Comparison of ENCODE assay signal across 15 cellular contexts in genomic region chr7:46969303-46970130, GRCh38.
DNase-seq lines count a peak whose midpoint lies in the region; ATAC-seq and TF ChIP-seq lines count a peak whose summit lies in the region.
"Had no signal": no experiment of that assay in that cellular context is flagged by ENCODE, and none has a peak within 500 bp of the region (broad histone marks: within the 10 kb centered on the region; RNA-seq: fewer than 3 reads in every experiment).

No MANE protein-coding gene starts in this region.

- H3K4me1 Mint-ChIP-seq in chondrocyte (ENCODE audit: low read depth) = peaks cover 7% of the 10 kb centered on the region
- H3K4me1 Mint-ChIP-seq: activated CD4-positive, alpha-beta memory T cell treated with anti-CD3 and anti-CD28 coated beads, Interleukin-2, amount 10 ng/mL, durations not matched to agents 7 days and 5 days had no signal

- H3K27ac Mint-ChIP-seq in chondrocyte (ENCODE audit: unreplicated experiment) = no peak overlapping the region
- H3K27ac Mint-ChIP-seq: activated CD4-positive, alpha-beta memory T cell treated with anti-CD3 and anti-CD28 coated beads, Interleukin-2, amount 10 ng/mL, durations not matched to agents 7 days and 5 days had no signal

- no peak overlapping the region for H3K4me3 Mint-ChIP-seq in chondrocyte (ENCODE audit: unreplicated experiment)
- H3K4me3 Mint-ChIP-seq: activated CD4-positive, alpha-beta memory T cell treated with anti-CD3 and anti-CD28 coated beads, Interleukin-2, amount 10 ng/mL, durations not matched to agents 7 days and 5 days had no signal

- peaks cover 26% of the 10 kb centered on the region for H3K9me3 Mint-ChIP-seq in chondrocyte (ENCODE audit: low read depth)

- no peaks in the 10 kb centered on the region for H3K27me3 Mint-ChIP-seq in chondrocyte (ENCODE audit: low read depth)
- H3K27me3 Mint-ChIP-seq: activated CD4-positive, alpha-beta memory T cell treated with anti-CD3 and anti-CD28 coated beads, Interleukin-2, amount 10 ng/mL, durations not matched to agents 7 days and 5 days had no signal

- no peak for TF ChIP-seq CTCF in chondrocyte (IDR thresholded peaks at IDR 0.05)

- ATAC-seq in GM21528 (IDR thresholded peaks at IDR 0.05; ENCODE audit: low FRiP score, unreplicated experiment) = no peak

- DNase-seq in NOMO-1 treated with DMSO at 0.1 percent for 48 hours (lab: John Stamatoyannopoulos, UW; ENCODE audit: unreplicated experiment) (peak; percentile 27), NOMO-1 treated with dmso at 0.1 percent for 144 hours (lab: John Stamatoyannopoulos, UW; ENCODE audit: unreplicated experiment) (no peak), amniotic epithelial cell (ENCODE audit: low read depth) (peak; percentile 73), foreskin melanocyte (peak; percentile 68), GDM1 (lab: John Stamatoyannopoulos, UW) (no peak), chondrocyte (ENCODE audit: low spot score) (no peak), cortex of kidney (lab: John Stamatoyannopoulos, UW) (no peak)
- DNase-seq: 8988T; activated CD4-positive, alpha-beta memory T cell treated with anti-CD3 and anti-CD28 coated beads, Interleukin-2, amount 10 ng/mL, durations not matched to agents 7 days and 5 days; activated effector memory CD4-positive, alpha-beta T cell treated with Interleukin-2 at 50 U/mL for 16 hours; hippocampal formation; NCI-H1417 treated with DMSO at 0.1 percent for 48 hours; NCI-H510A had no signal

- H3K36me3 Mint-ChIP-seq in chondrocyte (ENCODE audit: low read depth) = peaks cover 7% of the 10 kb centered on the region
- H3K36me3 Mint-ChIP-seq: brain had no signal

Comparison
In these comparisons a context has a peak if more than half of its experiments do, and no peak if none do; other contexts are left out.
1. DNase-seq: peak in NOMO-1 treated with DMSO at 0.1 percent for 48 hours (single experiment), amniotic epithelial cell (single experiment) and foreskin melanocyte (single experiment); none in NOMO-1 treated with dmso at 0.1 percent for 144 hours (single experiment), GDM1 (single experiment), chondrocyte (single experiment) and cortex of kidney (single experiment).